ENCODE assay signal across 9 cellular contexts in genomic region chr7:27173412-27174076, GRCh38. TPM values are rescaled to one million over a fixed set of nuclear protein-coding genes. Genes with fewer than 3 reads are reported as not detected.
DNase-seq lines count a peak whose midpoint lies in the region; ATAC-seq and TF ChIP-seq lines count a peak whose summit lies in the region.
"Had no signal": no experiment of that assay in that cellular context is flagged by ENCODE, and none has a peak within 500 bp of the region (broad histone marks: within the 10 kb centered on the region; RNA-seq: fewer than 3 reads in every experiment).

No MANE protein-coding gene starts in this region.

- no peaks in the 10 kb centered on the region for H3K9me3 Mint-ChIP-seq in natural killer cell

- H3K4me1 Mint-ChIP-seq in natural killer cell = peaks cover 23 to 30% of the 10 kb centered on the region in 2 donors

- H3K27ac Mint-ChIP-seq in natural killer cell = peak overlapping the region in 1 of 2 donors; percentile 9

- peaks cover 18% of the 10 kb centered on the region for H3K36me3 Mint-ChIP-seq in natural killer cell

- H3K27me3 Mint-ChIP-seq in natural killer cell (ENCODE audit: low read depth in 2 of 2) = peaks cover 52 to 60% of the 10 kb centered on the region in 2 donors

- TF ChIP-seq CTCF in natural killer cell (IDR thresholded peaks at IDR 0.05) = no peak

- H3K4me3 Mint-ChIP-seq in natural killer cell = peak overlapping the region; percentile 67

- ATAC-seq in natural killer cell = peak; percentile 76 to 84 (median 80)
- ATAC-seq in HG03460 (IDR thresholded peaks at IDR 0.05; ENCODE audit: unreplicated experiment) = no peak
- no peak for ATAC-seq in GM18511 (IDR thresholded peaks at IDR 0.05; ENCODE audit: unreplicated experiment)
- ATAC-seq in HG03520 (IDR thresholded peaks at IDR 0.05; ENCODE audit: unreplicated experiment) = no peak

- intact Hi-C loops in natural killer cell (cut with micrococcal nuclease) = loop anchor here (2.0 kb wide), 2 partner anchors 13 to 17 kb away; partner anchors contain the start of gene HOXA7

- DNase-seq in GM04504 (ENCODE audit: low read depth) (peak; percentile 4), MV-4-11 (lab: John Stamatoyannopoulos, UW) (peak; percentile 20), dermis blood vessel endothelial cell (peak; percentile 61), natural killer cell (peak; percentile 55), NCI-H2227 (lab: John Stamatoyannopoulos, UW; ENCODE audit: unreplicated experiment) (no peak)

RNA-seq across cellular contexts. Expression of gene HOXA10, which starts 0.6 kb away (rescaled TPM):
- total RNA-seq in dermis blood vessel endothelial cell (3.7 and 4.4 TPM in 2 replicates), natural killer cell (1 to 10 TPM in 2 of 3 donors, under 1 TPM in 1; 0.82 to 3.3 (median 2.2) TPM)
- total RNA-seq: T-helper 1 cell treated with Interleukin-12 subunit alpha and Interleukin-12 subunit beta and Interleukin-4 antibody, amounts not matched to agents 30 ng/mL and 1 ng/mL, for 36 hours had no signal

RNA-seq across cellular contexts. Expression of gene HOXA9, which starts 8.2 kb away (rescaled TPM):
- total RNA-seq in dermis blood vessel endothelial cell = 9.0 and 11.8 TPM in 2 replicates
- total RNA-seq in natural killer cell = 1 to 10 TPM in 1 of 3 donors, under 1 TPM in 2; 0.39 to 4.6 (median 0.42) TPM
- total RNA-seq: T-helper 1 cell treated with Interleukin-12 subunit alpha and Interleukin-12 subunit beta and Interleukin-4 antibody, amounts not matched to agents 30 ng/mL and 1 ng/mL, for 36 hours had no signal

RNA-seq across cellular contexts. Expression of gene HOXA11, which starts 11.5 kb away (rescaled TPM):
- total RNA-seq in dermis blood vessel endothelial cell (under 0.01 and 0.70 TPM in 2 replicates), natural killer cell (not detected)
- total RNA-seq: T-helper 1 cell treated with Interleukin-12 subunit alpha and Interleukin-12 subunit beta and Interleukin-4 antibody, amounts not matched to agents 30 ng/mL and 1 ng/mL, for 36 hours had no signal

RNA-seq across cellular contexts. Expression of gene HOXA7, which starts 17.1 kb away (rescaled TPM):
- total RNA-seq in dermis blood vessel endothelial cell = 1.4 and 2.9 TPM in 2 replicates
- not detected for total RNA-seq in natural killer cell
- total RNA-seq: T-helper 1 cell treated with Interleukin-12 subunit alpha and Interleukin-12 subunit beta and Interleukin-4 antibody, amounts not matched to agents 30 ng/mL and 1 ng/mL, for 36 hours had no signal

RNA-seq across cellular contexts. Expression of gene HOXA3, which starts 21.2 kb away (rescaled TPM):
- total RNA-seq in dermis blood vessel endothelial cell = 2.4 and 6.0 TPM in 2 replicates
- total RNA-seq in natural killer cell = under 1 TPM; 0.32 to 0.78 (median 0.35) TPM
- total RNA-seq: T-helper 1 cell treated with Interleukin-12 subunit alpha and Interleukin-12 subunit beta and Interleukin-4 antibody, amounts not matched to agents 30 ng/mL and 1 ng/mL, for 36 hours had no signal

Comparison
In these comparisons a context has a peak if more than half of its experiments do, and no peak if none do; other contexts are left out.
1. ATAC-seq: peak in natural killer cell (3 of 3); none in HG03460 (single experiment), GM18511 (single experiment) and HG03520 (single experiment).